Comparison of ENCODE assay signal across 8 cellular contexts in the genomic region with DNA sequence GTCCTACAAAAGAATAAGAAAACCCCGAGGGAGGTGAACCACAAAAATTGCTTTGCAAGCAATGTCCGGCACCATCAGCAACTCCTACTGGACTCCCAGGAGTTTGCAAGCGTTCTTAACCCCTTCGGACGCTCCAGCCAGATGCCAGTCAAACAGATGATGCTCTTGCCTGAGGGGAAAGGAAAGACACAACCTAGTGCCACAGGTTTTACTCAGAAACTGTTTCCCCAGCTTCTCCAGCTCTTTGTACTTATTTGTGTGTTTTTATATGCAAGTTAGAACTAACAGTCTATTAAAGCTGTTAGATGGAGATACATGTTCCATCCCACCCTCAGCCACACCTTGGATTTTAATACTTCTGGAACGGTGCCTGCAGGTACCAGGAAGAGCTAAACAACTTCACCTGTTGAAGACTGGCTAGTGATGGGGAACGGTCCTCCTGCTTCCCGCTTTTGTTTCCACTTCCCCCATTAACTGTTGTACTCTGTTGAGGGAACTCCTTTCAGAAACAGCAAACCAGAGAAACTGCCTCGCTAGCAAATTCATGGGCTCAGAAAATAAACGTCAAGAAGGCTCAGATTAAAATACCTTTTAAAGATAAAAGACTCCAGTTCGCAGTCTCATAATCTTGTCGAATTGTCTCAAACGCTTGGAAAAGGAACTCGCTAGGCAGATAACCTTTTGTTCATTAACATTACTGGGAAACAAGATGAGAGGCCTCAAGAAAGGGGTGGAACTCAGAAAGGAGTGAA. TPM values are rescaled to one million over a fixed set of nuclear protein-coding genes. Genes with fewer than 3 reads are reported as not detected.
DNase-seq lines count a peak whose midpoint lies in the region; ATAC-seq lines count a peak whose summit lies in the region.

No MANE protein-coding gene starts in this region.

- no peaks in the 10 kb centered on the region for H3K4me1 ChIP-seq in right cardiac atrium (ENCODE audit: control insufficient read depth, insufficient read depth, low read length)

- peak overlapping the region; percentile 98 for H3K27ac ChIP-seq in right cardiac atrium (ENCODE audit: low read length)

- no peak overlapping the region for H3K27ac Mint-ChIP-seq in activated T-cell treated with anti-CD3 and anti-CD28 coated beads, Interleukin-2, amount 50 U/mL, for 24 hours

- no peaks in the 10 kb centered on the region for H3K9me3 Mint-ChIP-seq in activated T-cell treated with anti-CD3 and anti-CD28 coated beads, Interleukin-2, amount 50 U/mL, for 24 hours

- peak overlapping the region; percentile 52 for H3K4me3 Mint-ChIP-seq in activated T-cell treated with anti-CD3 and anti-CD28 coated beads, Interleukin-2, amount 50 U/mL, for 24 hours

- peaks cover 23% of the 10 kb centered on the region for H3K4me1 Mint-ChIP-seq in activated T-cell treated with anti-CD3 and anti-CD28 coated beads, Interleukin-2, amount 50 U/mL, for 24 hours (ENCODE audit: low read depth)

- WGBS in right cardiac atrium: 3% methylated on average over 14 of the region's 14 CpGs

- H3K36me3 Mint-ChIP-seq in activated T-cell treated with anti-CD3 and anti-CD28 coated beads, Interleukin-2, amount 50 U/mL, for 24 hours (ENCODE audit: low read depth): no peaks in the 10 kb centered on the region

- no peaks in the 10 kb centered on the region for H3K27me3 ChIP-seq in right cardiac atrium (ENCODE audit: control insufficient read depth, insufficient read depth)

- H3K9me3 ChIP-seq in right cardiac atrium (ENCODE audit: control insufficient read depth, low read length): no peaks in the 10 kb centered on the region

- ATAC-seq in right cardiac atrium: peak; percentile 57 to 60
- ATAC-seq in HG02870 (IDR thresholded peaks at IDR 0.05; ENCODE audit: unreplicated experiment): no peak
- no peak for ATAC-seq in GM18858 (IDR thresholded peaks at IDR 0.05; ENCODE audit: unreplicated experiment)

- intact Hi-C loops in right cardiac atrium (cut with DNase I): no loop called here

- peak; percentile 33 for DNase-seq in activated T-cell treated with anti-CD3 and anti-CD28 coated beads, Interleukin-2, amount 50 U/mL, for 24 hours
- no peak for DNase-seq in activated T-cell treated with anti-CD3 and anti-CD28 coated beads, Interleukin-2, amount 50 U/mL, for 1 hour
- DNase-seq in NCI-H2227 (lab: John Stamatoyannopoulos, UW; ENCODE audit: unreplicated experiment) (peak; percentile 59), anterior cingulate cortex (lab: John Stamatoyannopoulos, UW) (peak in 35 of 58 donors; percentile 6 to 83 (median 56)), right cardiac atrium (peak in 2 of 3 donors; percentile 56 to 68), pons (ENCODE audit: low spot score) (peak; percentile 83)

- peaks cover 51% of the 10 kb centered on the region for H3K27me3 Mint-ChIP-seq in activated T-cell treated with anti-CD3 and anti-CD28 coated beads, Interleukin-2, amount 50 U/mL, for 24 hours

- H3K4me3 ChIP-seq in right cardiac atrium (ENCODE audit: low read length): peak overlapping the region; percentile 87

RNA-seq across cellular contexts. Expression of a gene that starts 1.1 kb away (rescaled TPM):
- total RNA-seq in right cardiac atrium: 100 to 1,000 TPM; 102 to 180 (median 117) TPM
- polyA plus RNA-seq in right cardiac atrium: 48.8 TPM

Comparison
In these comparisons a context has a peak if more than half of its experiments do, and no peak if none do; other contexts are left out.
1. ATAC-seq: peak in right cardiac atrium (2 of 2); none in HG02870 (single experiment) and GM18858 (single experiment).